ENCODE assay signal across 8 cellular contexts in genomic region chr17:3635474-3636153, GRCh38. TPM values are rescaled to one million over a fixed set of nuclear protein-coding genes. Genes with fewer than 3 reads are reported as not detected.
DNase-seq lines count a peak whose midpoint lies in the region; ATAC-seq, FAIRE-seq and TF ChIP-seq lines count a peak whose summit lies in the region.

No MANE protein-coding gene starts in this region.

- no peaks in the 10 kb centered on the region for H3K27me3 Mint-ChIP-seq in CD4-positive, CD25-positive, alpha-beta regulatory T cell

- peak overlapping the region in 2 of 3 donors; percentile 8 to 78 for H3K27ac Mint-ChIP-seq in CD4-positive, CD25-positive, alpha-beta regulatory T cell

- intact Hi-C loops in adrenal gland (cut with DNase I), result no loop called here

- FAIRE-seq in keratinocyte (lab: Jason Lieb, UNC), result no peak

- dilution Hi-C loops in keratinocyte (cut with MboI; ENCODE audit: extremely low pct_ligation_motif_present, low sequenced_read_pairs), result no loop called here

- 21 to 51% (median 29%) methylated on average over 18 to 38 of the region's 38 CpGs for WGBS in adrenal gland, 4 donors

- H3K27me3 ChIP-seq in CD4-positive, CD25-positive, alpha-beta regulatory T cell (ENCODE audit: control insufficient read depth, insufficient read depth, low read length), result no peaks in the 10 kb centered on the region
- H3K27me3 ChIP-seq in adrenal gland, result no peaks in the 10 kb centered on the region
- H3K27me3 ChIP-seq in keratinocyte (ENCODE audit: control insufficient read depth, extremely low read depth, insufficient read depth, low read length), result no peaks in the 10 kb centered on the region
- no peaks in the 10 kb centered on the region for H3K27me3 ChIP-seq in subcutaneous abdominal adipose tissue (ENCODE audit: control insufficient read depth in 5 of 5, insufficient read depth in 4 of 5, low read length in 5 of 5)

- no peak for TF ChIP-seq POLR2A in adrenal gland (IDR thresholded peaks at IDR 0.05)

- H4K20me1 ChIP-seq in keratinocyte (ENCODE audit: control insufficient read depth, extremely low read depth, insufficient read depth, low read length), result no peaks in the 10 kb centered on the region

- peak overlapping the region; percentile 94 to 98 (median 95) for H3K4me3 Mint-ChIP-seq in CD4-positive, CD25-positive, alpha-beta regulatory T cell

- H3K9me1 ChIP-seq in keratinocyte (ENCODE audit: control insufficient read depth, extremely low read depth, insufficient read depth, low read length), result peaks cover 2% of the 10 kb centered on the region

- no peaks in the 10 kb centered on the region for H3K9me3 Mint-ChIP-seq in CD4-positive, CD25-positive, alpha-beta regulatory T cell

- peak overlapping the region; percentile 55 for H3K4me3 ChIP-seq in CD4-positive, CD25-positive, alpha-beta regulatory T cell (ENCODE audit: low read depth, low read length)
- peak overlapping the region; percentile 73 to 84 (median 82) for H3K4me3 ChIP-seq in adrenal gland
- peak overlapping the region; percentile 73 to 99 (median 85) for H3K4me3 ChIP-seq in keratinocyte (ENCODE audit: control insufficient read depth in 2 of 3, extremely low read depth in 1 of 3, insufficient read depth in 2 of 3, low read depth in 1 of 3, low read length in 3 of 3)
- peak overlapping the region; percentile 74 to 97 (median 92) for H3K4me3 ChIP-seq in subcutaneous abdominal adipose tissue (ENCODE audit: low read depth in 1 of 5, low read length in 5 of 5)

- peaks cover 16% of the 10 kb centered on the region for H3K79me2 ChIP-seq in keratinocyte (ENCODE audit: control insufficient read depth, insufficient read depth, low read length)

- no peaks in the 10 kb centered on the region for H3K36me3 ChIP-seq in CD4-positive, CD25-positive, alpha-beta regulatory T cell (ENCODE audit: control insufficient read depth, insufficient read depth, low read length)
- H3K36me3 ChIP-seq in adrenal gland (replicated peaks in 1 of 2) (no peaks in the 10 kb centered on the region), keratinocyte (ENCODE audit: control insufficient read depth in 2 of 2, extremely low read depth in 1 of 2, insufficient read depth in 2 of 2, low read length in 2 of 2) (peaks cover 0 to 5% of the 10 kb centered on the region in 2 experiments), subcutaneous abdominal adipose tissue (ENCODE audit: control insufficient read depth in 5 of 5, insufficient read depth in 5 of 5, low read length in 5 of 5) (peaks cover 0 to 17% (median 8%) of the 10 kb centered on the region in 5 donors)

- peaks cover 7 to 46% (median 24%) of the 10 kb centered on the region in 4 donors for H3K4me1 Mint-ChIP-seq in CD4-positive, CD25-positive, alpha-beta regulatory T cell

- H3K4me2 ChIP-seq in keratinocyte (ENCODE audit: control insufficient read depth, extremely low read depth, insufficient read depth, low read depth, low read length), result peak overlapping the region; percentile 88

- peak overlapping the region; percentile 97 for H3K27ac ChIP-seq in CD4-positive, CD25-positive, alpha-beta regulatory T cell (ENCODE audit: insufficient read depth, low read length, poor library complexity, severe bottlenecking)
- H3K27ac ChIP-seq in adrenal gland (peak overlapping the region in 4 of 5 donors; percentile 85 to 96 (median 94)), keratinocyte (ENCODE audit: control insufficient read depth, insufficient read depth, low read length) (peak overlapping the region; percentile 95), subcutaneous abdominal adipose tissue (ENCODE audit: low read depth, low read length) (peak overlapping the region; percentile 91)

- peak in 1 of 2 donors; percentile 14 for ATAC-seq in CD4-positive, CD25-positive, alpha-beta regulatory T cell (ENCODE audit: low read depth in 2 of 2)
- peak; percentile 25 for ATAC-seq in HG02981 (IDR thresholded peaks at IDR 0.05; ENCODE audit: unreplicated experiment)
- no peak for ATAC-seq in GM18511 (IDR thresholded peaks at IDR 0.05; ENCODE audit: unreplicated experiment)

- TF ChIP-seq CTCF in adrenal gland (IDR thresholded peaks at IDR 0.05) (no peak), keratinocyte (optimal IDR thresholded peaks at IDR 0.05 in 1 of 3, IDR thresholded peaks at IDR 0.05 in 1 of 3, conservative IDR thresholded peaks at IDR 0.05 in 1 of 3; ENCODE audit: extremely low read depth in 1 of 3, insufficient read depth in 2 of 3, low read length in 3 of 3) (no peak)

- no peak for DNase-seq in CD4-positive, CD25-positive, alpha-beta regulatory T cell
- DNase-seq in adrenal gland (peak in 1 of 7 donors; percentile 57), keratinocyte (ENCODE audit: low read depth, low spot score) (no peak), cerebellar nuclear complex (lab: John Stamatoyannopoulos, UW) (no peak), NCI-H2107 treated with DMSO at 0.1 percent for 48 hours (lab: John Stamatoyannopoulos, UW; ENCODE audit: unreplicated experiment) (no peak)

- H3K9me3 ChIP-seq in CD4-positive, CD25-positive, alpha-beta regulatory T cell (ENCODE audit: control insufficient read depth in 2 of 2, low read length in 2 of 2), result no peaks in the 10 kb centered on the region
- no peaks in the 10 kb centered on the region for H3K9me3 ChIP-seq in adrenal gland (replicated peaks in 1 of 3)
- no peaks in the 10 kb centered on the region for H3K9me3 ChIP-seq in keratinocyte (ENCODE audit: control insufficient read depth, low read depth, low read length)
- no peaks in the 10 kb centered on the region for H3K9me3 ChIP-seq in subcutaneous abdominal adipose tissue (ENCODE audit: control insufficient read depth in 5 of 5, low read length in 5 of 5)

- H3K4me1 ChIP-seq in CD4-positive, CD25-positive, alpha-beta regulatory T cell (ENCODE audit: control insufficient read depth, insufficient read depth, low read length, poor library complexity, severe bottlenecking), result peaks cover 16% of the 10 kb centered on the region
- peaks cover 16 to 31% of the 10 kb centered on the region in 2 donors for H3K4me1 ChIP-seq in adrenal gland (replicated peaks in 1 of 2)
- peaks cover 5% of the 10 kb centered on the region for H3K4me1 ChIP-seq in keratinocyte (ENCODE audit: control insufficient read depth, extremely low read depth, insufficient read depth, low read length)
- peaks cover 2 to 45% (median 33%) of the 10 kb centered on the region in 5 donors for H3K4me1 ChIP-seq in subcutaneous abdominal adipose tissue (ENCODE audit: control insufficient read depth in 5 of 5, insufficient read depth in 5 of 5, low read length in 5 of 5)

- H2AFZ ChIP-seq in keratinocyte (ENCODE audit: control insufficient read depth, low read length), result peak overlapping the region; percentile 91

- H3K36me3 Mint-ChIP-seq in CD4-positive, CD25-positive, alpha-beta regulatory T cell, result peaks cover 12% of the 10 kb centered on the region

- peak overlapping the region; percentile 95 for H3K9ac ChIP-seq in keratinocyte (ENCODE audit: control insufficient read depth, extremely low read depth, insufficient read depth, low read length)
- peak overlapping the region; percentile 26 to 90 (median 83) for H3K9ac ChIP-seq in subcutaneous abdominal adipose tissue (ENCODE audit: low read length in 5 of 5)

RNA-seq across cellular contexts. Expression of gene SHPK, which starts 0.4 kb away (rescaled TPM):
- total RNA-seq in CD4-positive, CD25-positive, alpha-beta regulatory T cell, result 7.5 TPM
- 1 to 10 TPM; 6.1 to 8.5 (median 6.8) TPM for polyA plus RNA-seq in CD4-positive, CD25-positive, alpha-beta regulatory T cell
- total RNA-seq in adrenal gland, result 10 to 100 TPM; 12.0 to 27.4 (median 19.6) TPM
- polyA plus RNA-seq in adrenal gland, result 10 to 100 TPM in 1 of 3 donors, 1 to 10 TPM in 2; 8.8 to 13.3 (median 9.1) TPM
- 9.2 to 11.8 TPM (median 11.0 TPM) in 3 replicates for polyA plus RNA-seq in keratinocyte
- 1.5 TPM for polyA plus RNA-seq in keratinocyte (2011; ENCODE audit: low read depth)
- polyA plus RNA-seq in keratinocyte (2011; cell fraction: cytosol; rRNA removed), result 6.3 and 7.5 TPM in 2 replicates
- 12.6 and 15.6 TPM in 2 replicates for polyA plus RNA-seq in keratinocyte (2011; cell fraction: nucleus; rRNA removed)
- 4.4 and 9.3 TPM in 2 replicates for polyA plus RNA-seq in keratinocyte (2012; ENCODE audit: low replicate concordance)
- 19.0 to 25.2 TPM (median 19.5 TPM) in 3 replicates for polyA minus RNA-seq in keratinocyte
- polyA minus RNA-seq in keratinocyte (2011; cell fraction: cytosol; rRNA and poly(A)+ RNA removed), result 11.9 TPM
- 12.6 and 15.1 TPM in 2 replicates for polyA minus RNA-seq in keratinocyte (2011; cell fraction: nucleus; rRNA and poly(A)+ RNA removed)

RNA-seq across cellular contexts. Expression of gene CTNS, which starts 0.9 kb away (rescaled TPM):
- total RNA-seq in CD4-positive, CD25-positive, alpha-beta regulatory T cell, result 10.0 TPM
- 10 to 100 TPM; 10.2 to 11.5 (median 10.4) TPM for polyA plus RNA-seq in CD4-positive, CD25-positive, alpha-beta regulatory T cell
- 10 to 100 TPM; 17.5 to 74.8 (median 43.1) TPM for total RNA-seq in adrenal gland
- polyA plus RNA-seq in adrenal gland, result 10 to 100 TPM; 11.5 to 15.7 (median 13.8) TPM
- polyA plus RNA-seq in keratinocyte, result 7.4 to 10.3 TPM (median 10.2 TPM) in 3 replicates
- 4.1 TPM for polyA plus RNA-seq in keratinocyte (2011; ENCODE audit: low read depth)
- 5.6 and 6.5 TPM in 2 replicates for polyA plus RNA-seq in keratinocyte (2011; cell fraction: cytosol; rRNA removed)
- polyA plus RNA-seq in keratinocyte (2011; cell fraction: nucleus; rRNA removed), result 16.0 and 21.7 TPM in 2 replicates
- 10.6 and 12.6 TPM in 2 replicates for polyA plus RNA-seq in keratinocyte (2012; ENCODE audit: low replicate concordance)
- 7.1 to 9.1 TPM (median 8.1 TPM) in 3 replicates for polyA minus RNA-seq in keratinocyte
- polyA minus RNA-seq in keratinocyte (2011; cell fraction: cytosol; rRNA and poly(A)+ RNA removed), result 13.0 TPM
- 11.8 and 13.7 TPM in 2 replicates for polyA minus RNA-seq in keratinocyte (2011; cell fraction: nucleus; rRNA and poly(A)+ RNA removed)

RNA-seq across cellular contexts. Expression of gene TRPV1, which starts 26.4 kb away (rescaled TPM):
- 3.4 TPM for total RNA-seq in CD4-positive, CD25-positive, alpha-beta regulatory T cell
- 1 to 10 TPM in 1 of 4 donors, under 1 TPM in 2, not detected in 1; 0.25 to 1.3 (median 0.70) TPM for polyA plus RNA-seq in CD4-positive, CD25-positive, alpha-beta regulatory T cell
- total RNA-seq in adrenal gland, result 1 to 10 TPM; 1.6 to 5.5 (median 3.0) TPM
- polyA plus RNA-seq in adrenal gland (10 to 100 TPM in 1 of 3 donors, 1 to 10 TPM in 2; 1.5 to 10.9 (median 5.9) TPM), keratinocyte (1.3 to 2.2 TPM (median 1.5 TPM) in 3 replicates)
- 1.6 TPM for polyA plus RNA-seq in keratinocyte (2011; ENCODE audit: low read depth)
- 0.70 and 0.85 TPM in 2 replicates for polyA plus RNA-seq in keratinocyte (2011; cell fraction: cytosol; rRNA removed)
- 7.6 and 10.0 TPM in 2 replicates for polyA plus RNA-seq in keratinocyte (2011; cell fraction: nucleus; rRNA removed)
- 0.87 and 2.2 TPM in 2 replicates for polyA plus RNA-seq in keratinocyte (2012; ENCODE audit: low replicate concordance)
- polyA minus RNA-seq in keratinocyte, result 1.2 to 4.6 TPM (median 3.4 TPM) in 3 replicates
- 0.58 TPM for polyA minus RNA-seq in keratinocyte (2011; cell fraction: cytosol; rRNA and poly(A)+ RNA removed)
- polyA minus RNA-seq in keratinocyte (2011; cell fraction: nucleus; rRNA and poly(A)+ RNA removed), result 2.7 and 4.2 TPM in 2 replicates

RNA-seq across cellular contexts. Expression of gene TAX1BP3, which starts 32.8 kb away (rescaled TPM):
- 14.9 TPM for total RNA-seq in CD4-positive, CD25-positive, alpha-beta regulatory T cell
- polyA plus RNA-seq in CD4-positive, CD25-positive, alpha-beta regulatory T cell, result 10 to 100 TPM; 33.2 to 43.6 (median 35.7) TPM
- 100 to 1,000 TPM; 105 to 311 (median 211) TPM for total RNA-seq in adrenal gland
- polyA plus RNA-seq in adrenal gland (100 to 1,000 TPM in 1 of 3 donors, 10 to 100 TPM in 2; 32.1 to 100 (median 94.9) TPM), keratinocyte (105 to 197 TPM (median 126 TPM) in 3 replicates)
- polyA plus RNA-seq in keratinocyte (2011; ENCODE audit: low read depth), result 61.1 TPM
- 211 and 254 TPM in 2 replicates for polyA plus RNA-seq in keratinocyte (2011; cell fraction: cytosol; rRNA removed)
- 86.6 and 95.3 TPM in 2 replicates for polyA plus RNA-seq in keratinocyte (2011; cell fraction: nucleus; rRNA removed)
- polyA plus RNA-seq in keratinocyte (2012; ENCODE audit: low replicate concordance), result 148 and 244 TPM in 2 replicates
- polyA minus RNA-seq in keratinocyte, result 105 to 182 TPM (median 114 TPM) in 3 replicates
- 407 TPM for polyA minus RNA-seq in keratinocyte (2011; cell fraction: cytosol; rRNA and poly(A)+ RNA removed)
- polyA minus RNA-seq in keratinocyte (2011; cell fraction: nucleus; rRNA and poly(A)+ RNA removed), result 50.0 and 54.6 TPM in 2 replicates

RNA-seq across cellular contexts. Expression of gene EMC6, which starts 33.0 kb away (rescaled TPM):
- 27.2 TPM for total RNA-seq in CD4-positive, CD25-positive, alpha-beta regulatory T cell
- 100 to 1,000 TPM; 112 to 125 (median 117) TPM for polyA plus RNA-seq in CD4-positive, CD25-positive, alpha-beta regulatory T cell
- 10 to 100 TPM in 6 of 8 donors, 1 to 10 TPM in 2; 6.1 to 73.8 (median 40.6) TPM for total RNA-seq in adrenal gland
- 10 to 100 TPM; 44.2 to 89.4 (median 47.7) TPM for polyA plus RNA-seq in adrenal gland
- polyA plus RNA-seq in keratinocyte, result 35.4 to 47.4 TPM (median 36.6 TPM) in 3 replicates
- polyA plus RNA-seq in keratinocyte (2011; ENCODE audit: low read depth), result 41.4 TPM
- 26.5 and 57.1 TPM in 2 replicates for polyA plus RNA-seq in keratinocyte (2011; cell fraction: cytosol; rRNA removed)
- polyA plus RNA-seq in keratinocyte (2011; cell fraction: nucleus; rRNA removed), result 15.5 and 22.9 TPM in 2 replicates
- 45.2 and 58.0 TPM in 2 replicates for polyA plus RNA-seq in keratinocyte (2012; ENCODE audit: low replicate concordance)
- 5.1 to 9.4 TPM (median 5.2 TPM) in 3 replicates for polyA minus RNA-seq in keratinocyte
- polyA minus RNA-seq in keratinocyte (2011; cell fraction: cytosol; rRNA and poly(A)+ RNA removed), result 42.4 TPM
- polyA minus RNA-seq in keratinocyte (2011; cell fraction: nucleus; rRNA and poly(A)+ RNA removed), result 6.1 and 10.6 TPM in 2 replicates
